ENCODE assay signal across 14 cellular contexts in genomic region chr5:81633471-81633870, GRCh38.
"Had no signal": no experiment of that assay in that cellular context is flagged by ENCODE, and none has a peak within 500 bp of the region (broad histone marks: within the 10 kb centered on the region; RNA-seq: fewer than 3 reads in every experiment).

No MANE protein-coding gene starts in this region.

- DNase-seq: activated CD4-positive, alpha-beta memory T cell treated with anti-CD3 and anti-CD28 coated beads, Interleukin-2, amount 10 ng/mL, durations not matched to agents 7 days and 5 days; activated naive CD4-positive, alpha-beta T cell treated with anti-CD3 and anti-CD28 coated beads, Interleukin-2, amount 10 ng/mL, durations not matched to agents 7 days and 5 days; activated naive CD8-positive, alpha-beta T cell treated with anti-CD3 and anti-CD28 coated beads, Interleukin-2, amount 50 U/mL, for 24 hours; activated T-cell treated with anti-CD3 and anti-CD28 coated beads, Interleukin-2, amount 50 U/mL, for 1 hour; anterior cingulate cortex; brain microvascular endothelial cell; central memory CD4-positive, alpha-beta T cell; dorsolateral prefrontal cortex; naive B cell; stimulated activated CD4-positive, alpha-beta T cell treated with anti-CD3 and anti-CD28 coated beads, Interleukin-2, amount 100 ng/mL, for 24 hours; stimulated activated naive CD4-positive, alpha-beta T cell treated with Interleukin-2 at 50 U/mL for 16 hours; substantia nigra; transverse colon; uterus had no signal
